In genomic region chr12:92436847-92437246, GRCh38 we compare ENCODE assay signal across 19 cellular contexts.
DNase-seq lines count a peak whose midpoint lies in the region; ATAC-seq, FAIRE-seq and TF ChIP-seq lines count a peak whose summit lies in the region.
"Had no signal": no experiment of that assay in that cellular context is flagged by ENCODE, and none has a peak within 500 bp of the region (broad histone marks: within the 10 kb centered on the region; RNA-seq: fewer than 3 reads in every experiment).

No MANE protein-coding gene starts in this region.

- no peak for TF ChIP-seq EP300 in GM12878 (IDR thresholded peaks at IDR 0.05; ENCODE audit: borderline replicate concordance in 1 of 2, control insufficient read depth in 1 of 2, low read depth in 2 of 2, low read length in 2 of 2)

- H3K9ac ChIP-seq in GM12878 (ENCODE audit: control insufficient read depth, insufficient read depth, low read length) = no peak overlapping the region

- peaks cover 66% of the 10 kb centered on the region for H3K4me1 ChIP-seq in GM12878 (ENCODE audit: control insufficient read depth, insufficient read depth, low read length)
- H3K4me1 ChIP-seq in Caco-2 = no peaks in the 10 kb centered on the region

- FAIRE-seq in GM19239 (lab: Jason Lieb, UNC) (peak; percentile 64), GM12878 (lab: Jason Lieb, UNC) (no peak)
- FAIRE-seq: H54 had no signal

- no peak overlapping the region for H3K4me3 Mint-ChIP-seq in memory B cell
- no peak overlapping the region for H3K4me3 Mint-ChIP-seq in stimulated activated memory B cell treated with anti-CD40 and anti-IgM and Interleukin-4, amounts not matched to agents 10 μg/mL and 1 μg/mL and 100 μg/mL, for 72 hours
- H3K4me3 Mint-ChIP-seq in Caco-2 (ENCODE audit: unreplicated experiment) = no peak overlapping the region
- H3K4me3 Mint-ChIP-seq in activated T-cell treated with anti-CD3 and anti-CD28 coated beads, Interleukin-2, amount 50 U/mL, for 24 hours = no peak overlapping the region

- POLR2A ChIA-PET in GM12878 (lab: Charles Lee) (interaction anchor here (1.0 to 4.6 kb wide), 2 partner anchors 10 to 34 kb away, joined by 3 to 34 read pairs; no protein-coding TSS in a partner anchor), Caco-2 (lab: Charles Lee) (no interaction called here)

- H3K36me3 Mint-ChIP-seq in memory B cell (peaks cover 14% of the 10 kb centered on the region), Caco-2 (ENCODE audit: insufficient read depth, unreplicated experiment) (no peaks in the 10 kb centered on the region)
- H3K36me3 Mint-ChIP-seq in stimulated activated memory B cell treated with anti-CD40 and anti-IgM and Interleukin-4, amounts not matched to agents 10 μg/mL and 1 μg/mL and 100 μg/mL, for 72 hours = peaks cover 41% of the 10 kb centered on the region
- no peaks in the 10 kb centered on the region for H3K36me3 Mint-ChIP-seq in activated T-cell treated with anti-CD3 and anti-CD28 coated beads, Interleukin-2, amount 50 U/mL, for 24 hours (ENCODE audit: low read depth)

- no peaks in the 10 kb centered on the region for H3K27me3 ChIP-seq in GM12878 (replicated peaks in 1 of 2; ENCODE audit: control insufficient read depth in 2 of 2, insufficient read depth in 2 of 2, low read length in 1 of 2)
- no peaks in the 10 kb centered on the region; the same call in 1 of the 2 replicates for H3K27me3 ChIP-seq in Caco-2 (replicated peaks; ENCODE audit: control insufficient read depth, insufficient read depth, low read length)

- H3K4me3 ChIP-seq in GM12878 = no peak overlapping the region
- H3K4me3 ChIP-seq in Caco-2 (ENCODE audit: low read depth, low read length) = no peak overlapping the region

- RAD21 ChIA-PET in GM12878 (lab: Charles Lee; ENCODE audit: unreplicated experiment) = interaction anchor here (1.0 to 2.4 kb wide), 6 partner anchors 8 to 114 kb away, joined by 3 to 10 read pairs (median 4); no protein-coding TSS in a partner anchor

- DNase-seq in GM19239 (ENCODE audit: insufficient read length, low spot score) (no peak), GM12878 (ENCODE audit: low read depth, low spot score) (no peak), memory B cell (ENCODE audit: low spot score in 2 of 2) (no peak), Caco-2 (no peak), KG1 (lab: John Stamatoyannopoulos, UW) (no peak), NCI-H1930 (lab: John Stamatoyannopoulos, UW) (no peak)
- DNase-seq in activated T-cell treated with anti-CD3 and anti-CD28 coated beads, Interleukin-2, amount 50 U/mL, for 24 hours = no peak
- DNase-seq: AML-193, GDM1, KBM-7, MV-4-11, NCI-H187, NCI-H2227 treated with DMSO at 0.1 percent for 48 hours, NCI-H510A treated with DMSO at 0.1 percent for 48 hours, NCI-H774, PC-3, RPMI8226 had no signal

- CTCF ChIA-PET in GM12878 (lab: Yijun Ruan, JAX) = no interaction called here
- CTCF ChIA-PET in Caco-2 (lab: Charles Lee) = no interaction called here

- H3K4me1 Mint-ChIP-seq in memory B cell (peaks cover 68% of the 10 kb centered on the region), Caco-2 (ENCODE audit: low read depth, unreplicated experiment) (no peaks in the 10 kb centered on the region)
- H3K4me1 Mint-ChIP-seq in stimulated activated memory B cell treated with anti-CD40 and anti-IgM and Interleukin-4, amounts not matched to agents 10 μg/mL and 1 μg/mL and 100 μg/mL, for 72 hours = peaks cover 95% of the 10 kb centered on the region
- H3K4me1 Mint-ChIP-seq in activated T-cell treated with anti-CD3 and anti-CD28 coated beads, Interleukin-2, amount 50 U/mL, for 24 hours (ENCODE audit: low read depth) = peaks cover 50% of the 10 kb centered on the region

- ATAC-seq in GM12878 (no peak), memory B cell (ENCODE audit: low read depth) (no peak)
- no peak for ATAC-seq in stimulated activated memory B cell treated with anti-CD40 and anti-IgM and Interleukin-4, amounts not matched to agents 10 μg/mL and 1 μg/mL and 100 μg/mL, for 72 hours
- ATAC-seq: PC-3 had no signal

- H3K27ac Mint-ChIP-seq in memory B cell (peak overlapping the region; percentile 96), Caco-2 (ENCODE audit: unreplicated experiment) (no peak overlapping the region)
- peak overlapping the region; percentile 99 for H3K27ac Mint-ChIP-seq in stimulated activated memory B cell treated with anti-CD40 and anti-IgM and Interleukin-4, amounts not matched to agents 10 μg/mL and 1 μg/mL and 100 μg/mL, for 72 hours
- no peak overlapping the region for H3K27ac Mint-ChIP-seq in activated T-cell treated with anti-CD3 and anti-CD28 coated beads, Interleukin-2, amount 50 U/mL, for 24 hours

- H2AFZ ChIP-seq in GM12878 (ENCODE audit: control insufficient read depth, low read depth, low read length) = no peak overlapping the region; the same call in 1 of the 2 replicates

- in situ Hi-C loops in GM12878 (cut with MboI) = no loop called here

- TF ChIP-seq RAD21 in GM12878 (IDR thresholded peaks at IDR 0.05; ENCODE audit: insufficient read depth, low read depth, low read length) = no peak

- H3K9me3 ChIP-seq in GM12878 (replicated peaks; ENCODE audit: control insufficient read depth, insufficient read depth, low read length) (peaks cover 5% of the 10 kb centered on the region; the same call in 2 of the 3 replicates), Caco-2 (no peaks in the 10 kb centered on the region)

- H3K79me2 ChIP-seq in GM12878 (ENCODE audit: control insufficient read depth, insufficient read depth, low read length) = no peaks in the 10 kb centered on the region; the same call in 1 of the 2 replicates

- H3K36me3 ChIP-seq in GM12878 (ENCODE audit: control insufficient read depth in 2 of 2, insufficient read depth in 2 of 2, low read length in 1 of 2) = no peaks in the 10 kb centered on the region
- no peaks in the 10 kb centered on the region for H3K36me3 ChIP-seq in Caco-2 (ENCODE audit: control insufficient read depth, insufficient read depth, low read length)

- H3K9me3 Mint-ChIP-seq in memory B cell (peaks cover 7% of the 10 kb centered on the region), Caco-2 (ENCODE audit: unreplicated experiment) (no peaks in the 10 kb centered on the region)
- H3K9me3 Mint-ChIP-seq in stimulated activated memory B cell treated with anti-CD40 and anti-IgM and Interleukin-4, amounts not matched to agents 10 μg/mL and 1 μg/mL and 100 μg/mL, for 72 hours = peaks cover 19% of the 10 kb centered on the region
- peaks cover 2% of the 10 kb centered on the region for H3K9me3 Mint-ChIP-seq in activated T-cell treated with anti-CD3 and anti-CD28 coated beads, Interleukin-2, amount 50 U/mL, for 24 hours

- TF ChIP-seq CTCF in GM12878 (IDR thresholded peaks at IDR 0.05 in 2 of 3, conservative IDR thresholded peaks at IDR 0.05 in 1 of 3; ENCODE audit: control insufficient read depth in 2 of 3, extremely low read depth in 1 of 3, insufficient read depth in 1 of 3, low read depth in 3 of 3, low read length in 3 of 3) (no peak), Caco-2 (IDR thresholded peaks at IDR 0.05; ENCODE audit: insufficient read depth in 1 of 2, low read depth in 1 of 2, low read length in 1 of 2, severe bottlenecking in 1 of 2, unreplicated experiment in 1 of 2) (no peak)

- SMC1A ChIA-PET in GM12878 (lab: Charles Lee; ENCODE audit: uncharacterized antibody, unreplicated experiment) = interaction anchor here (0.7 to 8.8 kb wide), 6 partner anchors 8 to 129 kb away, joined by 3 to 145 read pairs (median 42); no protein-coding TSS in a partner anchor

- no peaks in the 10 kb centered on the region for H4K20me1 ChIP-seq in GM12878 (ENCODE audit: control insufficient read depth, insufficient read depth)

- BruUV-seq in GM12878 (replicated peaks; lab: Mats Ljungman, UMichigan) (TSS peak; percentile 74), Caco-2 (replicated peaks; lab: Mats Ljungman, UMichigan) (no TSS peak)

- H3K27me3 Mint-ChIP-seq in memory B cell = no peaks in the 10 kb centered on the region
- H3K27me3 Mint-ChIP-seq in stimulated activated memory B cell treated with anti-CD40 and anti-IgM and Interleukin-4, amounts not matched to agents 10 μg/mL and 1 μg/mL and 100 μg/mL, for 72 hours = no peaks in the 10 kb centered on the region
- peaks cover 10% of the 10 kb centered on the region for H3K27me3 Mint-ChIP-seq in Caco-2 (ENCODE audit: insufficient read depth, unreplicated experiment)
- no peaks in the 10 kb centered on the region for H3K27me3 Mint-ChIP-seq in activated T-cell treated with anti-CD3 and anti-CD28 coated beads, Interleukin-2, amount 50 U/mL, for 24 hours

- H3K27ac ChIP-seq in GM12878 (ENCODE audit: control insufficient read depth, insufficient read depth) = peak overlapping the region; percentile 28

- H3K4me2 ChIP-seq in GM12878 (ENCODE audit: control insufficient read depth, insufficient read depth) = no peak overlapping the region

- WGBS in GM12878 (ENCODE audit: insufficient coverage, insufficient replicate concordance, low lambda C conversion rate, missing lambda C conversion rate) = 85% methylated on average over 2 of the region's 2 CpGs

- no peak for TF ChIP-seq POLR2A in GM12878 (IDR thresholded peaks at IDR 0.05; ENCODE audit: low read depth, low read length)

- intact Hi-C loops in GM12878 (cut with micrococcal nuclease; ENCODE audit: unreplicated experiment) (no loop called here), Caco-2 (cut with micrococcal nuclease; ENCODE audit: unreplicated experiment) (no loop called here)

TF ChIP-seq in GM12878, 131 proteins besides CTCF, POLR2A, EP300 and RAD21:
- TF ChIP-seq ATF2 (IDR thresholded peaks at IDR 0.05; ENCODE audit: low read length) = 0 out of 2 replicates have a peak, but pooled peaks have one; percentile 8
- 0 out of 2 replicates have a peak, but pooled peaks have one; percentile 30 for TF ChIP-seq RB1 (IDR thresholded peaks at IDR 0.05; ENCODE audit: borderline replicate concordance)
- TF ChIP-seq NR2C1 (IDR thresholded peaks at IDR 0.05) = no peak
- TF ChIP-seq FOXM1 (IDR thresholded peaks at IDR 0.05; ENCODE audit: low read depth, low read length) = 0 out of 2 replicates have a peak, but pooled peaks have one; percentile 4

Comparison
In these comparisons a context has a peak if more than half of its experiments do, and no peak if none do; other contexts are left out.
1. H3K27ac Mint-ChIP-seq: peak in memory B cell (single experiment) and stimulated activated memory B cell treated with anti-CD40 and anti-IgM and Interleukin-4, amounts not matched to agents 10 μg/mL and 1 μg/mL and 100 μg/mL, for 72 hours (single experiment); none in Caco-2 (single experiment) and activated T-cell treated with anti-CD3 and anti-CD28 coated beads, Interleukin-2, amount 50 U/mL, for 24 hours (single experiment).